Comparison of ENCODE assay signal across 8 cellular contexts in the genomic region with DNA sequence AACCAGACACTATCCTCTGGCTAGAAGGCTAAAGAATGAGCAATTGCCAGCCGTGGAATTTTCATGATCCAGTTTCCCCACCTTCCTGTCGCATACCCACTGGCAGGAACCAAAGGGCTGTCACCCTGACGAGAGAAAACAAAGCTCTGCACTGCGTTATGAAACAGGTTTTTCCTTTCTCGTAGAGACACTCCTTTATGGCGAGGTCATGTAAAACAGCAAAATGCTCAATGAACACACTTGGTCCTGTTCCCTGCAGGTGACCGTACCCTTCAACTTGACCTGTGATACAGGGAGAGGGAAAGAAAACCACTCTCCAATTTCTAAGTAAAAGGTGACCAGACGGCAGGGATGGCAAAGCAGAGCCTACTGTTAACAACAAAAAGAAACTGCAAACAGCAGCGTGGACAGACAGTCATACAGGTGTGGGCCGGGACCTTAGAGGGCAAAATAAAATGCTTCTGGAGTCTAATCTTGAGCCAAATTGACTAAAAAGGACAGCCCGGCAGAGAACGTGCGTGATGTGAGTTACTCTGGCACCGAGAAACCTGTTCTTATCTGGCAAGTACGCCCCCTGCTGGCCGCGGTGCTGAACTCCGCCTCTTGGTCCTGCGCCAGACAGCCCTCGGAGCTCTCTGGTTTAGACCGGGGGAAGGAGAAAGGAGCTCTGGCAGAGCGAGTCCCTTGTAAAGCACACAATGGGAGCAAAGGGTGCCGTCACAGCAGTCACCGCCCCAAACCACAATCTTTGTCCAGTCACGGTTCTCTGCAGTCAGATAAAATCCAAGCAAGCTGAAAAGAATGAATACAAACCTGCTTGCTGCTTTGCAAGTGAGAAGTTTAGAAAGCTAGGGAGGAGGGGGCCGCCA.
DNase-seq lines count a peak whose midpoint lies in the region; ATAC-seq and TF ChIP-seq lines count a peak whose summit lies in the region.

No MANE protein-coding gene starts in this region.

- H3K4me1 ChIP-seq in DOHH2 (ENCODE audit: control insufficient read depth, low read length) (peaks cover 13% of the 10 kb centered on the region), GM23248 (ENCODE audit: insufficient read depth) (peaks cover 4% of the 10 kb centered on the region; the same call in 1 of the 2 replicates), Peyer's patch (peaks cover 0 to 6% (median 0%) of the 10 kb centered on the region in 4 donors)

- H3K27ac ChIP-seq in DOHH2 (ENCODE audit: low read depth, low read length): no peak overlapping the region
- no peak overlapping the region for H3K27ac ChIP-seq in GM23248
- H3K27ac ChIP-seq in KOPT-K1 (ENCODE audit: low read depth, low read length, poor library complexity, severe bottlenecking): peak overlapping the region; percentile 54
- H3K27ac ChIP-seq in Peyer's patch: peak overlapping the region in 2 of 4 donors; percentile 2 to 47

- peak overlapping the region; percentile 40 for H3K4me3 ChIP-seq in DOHH2 (ENCODE audit: low read length)
- H3K4me3 ChIP-seq in GM23248: peak overlapping the region; percentile 65
- H3K4me3 ChIP-seq in Peyer's patch: peak overlapping the region; percentile 19 to 53 (median 48)
- peak overlapping the region; percentile 61 for H3K4me3 ChIP-seq in fibroblast of the aortic adventitia (ENCODE audit: low read depth, low read length)

- in situ Hi-C loops in GM23248 (cut with MboI): no loop called here

- H3K9me2 ChIP-seq in DOHH2 (replicated peaks; ENCODE audit: control insufficient read depth, low read length) (no peaks in the 10 kb centered on the region), GM23248 (ENCODE audit: insufficient read depth) (no peaks in the 10 kb centered on the region)

- no peaks in the 10 kb centered on the region for H3K36me3 ChIP-seq in DOHH2 (ENCODE audit: control insufficient read depth, low read length)
- no peaks in the 10 kb centered on the region for H3K36me3 ChIP-seq in GM23248 (ENCODE audit: low read depth)
- no peaks in the 10 kb centered on the region for H3K36me3 ChIP-seq in KOPT-K1 (ENCODE audit: insufficient read depth, low read length)
- no peaks in the 10 kb centered on the region for H3K36me3 ChIP-seq in Peyer's patch

- no peaks in the 10 kb centered on the region for H4K20me1 ChIP-seq in DOHH2 (ENCODE audit: control insufficient read depth, insufficient read depth, low read depth, low read length)
- no peaks in the 10 kb centered on the region for H4K20me1 ChIP-seq in GM23248 (ENCODE audit: insufficient read depth)

- peak overlapping the region; percentile 79 for H3K4me3 Mint-ChIP-seq in activated T-helper 17 cell treated with anti-CD3 and anti-CD28 coated beads, Interleukin-2, amount 50 U/mL, for 72 hours
- peak overlapping the region; percentile 69 for H3K4me3 Mint-ChIP-seq in nephron progenitor cell

- H3K27me3 ChIP-seq in DOHH2 (ENCODE audit: control insufficient read depth, low read length): peaks cover 11% of the 10 kb centered on the region
- H3K27me3 ChIP-seq in GM23248 (replicated peaks; ENCODE audit: insufficient read depth): peaks cover 58% of the 10 kb centered on the region
- no peaks in the 10 kb centered on the region for H3K27me3 ChIP-seq in Peyer's patch

- H3F3A ChIP-seq in DOHH2 (ENCODE audit: control insufficient read depth, insufficient read depth) (no peaks in the 10 kb centered on the region), GM23248 (ENCODE audit: insufficient read depth) (no peaks in the 10 kb centered on the region)

- DNase-seq in GM23248: peak; percentile 90
- DNase-seq in Peyer's patch: peak; percentile 82 to 96 (median 96)
- DNase-seq in fibroblast of the aortic adventitia (ENCODE audit: low read depth): peak; percentile 95
- peak; percentile 97 for DNase-seq in nephron progenitor cell
- peak; percentile 91 for DNase-seq in stimulated activated naive CD8-positive, alpha-beta T cell treated with anti-CD3 and anti-CD28 coated beads, Interleukin-15, Interleukin-2, amounts not matched to agents 100 U/mL and 50 U/mL, for 24 hours

- TF ChIP-seq CTCF in DOHH2 (IDR thresholded peaks at IDR 0.05; ENCODE audit: low read depth, low read length, poor library complexity, severe bottlenecking) (peak; percentile 94), Peyer's patch (IDR thresholded peaks at IDR 0.05) (peak; percentile 73 to 96 (median 89)), fibroblast of the aortic adventitia (IDR thresholded peaks at IDR 0.05; ENCODE audit: insufficient read depth, low read length) (peak; percentile 93), nephron progenitor cell (IDR thresholded peaks at IDR 0.05) (peak; percentile 94)

- H3K4me1 Mint-ChIP-seq in activated T-helper 17 cell treated with anti-CD3 and anti-CD28 coated beads, Interleukin-2, amount 50 U/mL, for 72 hours: peaks cover 8% of the 10 kb centered on the region
- H3K4me1 Mint-ChIP-seq in nephron progenitor cell: peaks cover 51% of the 10 kb centered on the region

- H3K27ac Mint-ChIP-seq in activated T-helper 17 cell treated with anti-CD3 and anti-CD28 coated beads, Interleukin-2, amount 50 U/mL, for 72 hours: peak overlapping the region; percentile 54
- peak overlapping the region; percentile 58 for H3K27ac Mint-ChIP-seq in nephron progenitor cell

- no peak for TF ChIP-seq POLR2A in Peyer's patch (IDR thresholded peaks at IDR 0.05)

- peak overlapping the region; percentile 9; the same call in 1 of the 2 replicates for H3K9ac ChIP-seq in GM23248

- no peaks in the 10 kb centered on the region for H3K36me3 Mint-ChIP-seq in activated T-helper 17 cell treated with anti-CD3 and anti-CD28 coated beads, Interleukin-2, amount 50 U/mL, for 72 hours (ENCODE audit: low read depth)
- no peaks in the 10 kb centered on the region for H3K36me3 Mint-ChIP-seq in nephron progenitor cell (ENCODE audit: low read depth)

- peak; percentile 86 for ATAC-seq in activated T-helper 17 cell treated with anti-CD3 and anti-CD28 coated beads, Interleukin-2, amount 50 U/mL, for 72 hours (replicated peaks)
- ATAC-seq in stimulated activated naive CD8-positive, alpha-beta T cell treated with anti-CD3 and anti-CD28 coated beads, Interleukin-15, Interleukin-2, amounts not matched to agents 100 U/mL and 50 U/mL, for 24 hours: peak; percentile 89

- peaks cover 13% of the 10 kb centered on the region for H3K27me3 Mint-ChIP-seq in activated T-helper 17 cell treated with anti-CD3 and anti-CD28 coated beads, Interleukin-2, amount 50 U/mL, for 72 hours
- H3K27me3 Mint-ChIP-seq in nephron progenitor cell (ENCODE audit: low read depth, poor library complexity): peaks cover 3% of the 10 kb centered on the region

- peak overlapping the region; percentile 67 for H2AFZ ChIP-seq in GM23248

- 3 to 4% methylated on average over 26 of the region's 26 CpGs for WGBS in GM23248 (ENCODE audit: low coverage in 1 of 2, low lambda C conversion rate in 2 of 2, missing lambda C conversion rate in 2 of 2), 2 experiments

- H3K4me2 ChIP-seq in DOHH2 (ENCODE audit: low read length) (peak overlapping the region; percentile 55), GM23248 (ENCODE audit: unreplicated experiment) (peak overlapping the region; percentile 87)

- H3K9me3 Mint-ChIP-seq in activated T-helper 17 cell treated with anti-CD3 and anti-CD28 coated beads, Interleukin-2, amount 50 U/mL, for 72 hours: no peaks in the 10 kb centered on the region
- no peaks in the 10 kb centered on the region for H3K9me3 Mint-ChIP-seq in nephron progenitor cell

- H3K9me3 ChIP-seq in DOHH2 (ENCODE audit: control insufficient read depth, insufficient read depth, low read length) (no peaks in the 10 kb centered on the region), GM23248 (ENCODE audit: low read depth) (no peaks in the 10 kb centered on the region), KOPT-K1 (ENCODE audit: insufficient read depth, low read length, poor library complexity, severe bottlenecking) (no peaks in the 10 kb centered on the region), Peyer's patch (no peaks in the 10 kb centered on the region)

- H3K79me2 ChIP-seq in DOHH2 (ENCODE audit: control insufficient read depth, low read length) (no peaks in the 10 kb centered on the region), GM23248 (ENCODE audit: insufficient read depth) (no peaks in the 10 kb centered on the region)
